Comparison of ENCODE assay signal across 2 cellular contexts in the genomic region with DNA sequence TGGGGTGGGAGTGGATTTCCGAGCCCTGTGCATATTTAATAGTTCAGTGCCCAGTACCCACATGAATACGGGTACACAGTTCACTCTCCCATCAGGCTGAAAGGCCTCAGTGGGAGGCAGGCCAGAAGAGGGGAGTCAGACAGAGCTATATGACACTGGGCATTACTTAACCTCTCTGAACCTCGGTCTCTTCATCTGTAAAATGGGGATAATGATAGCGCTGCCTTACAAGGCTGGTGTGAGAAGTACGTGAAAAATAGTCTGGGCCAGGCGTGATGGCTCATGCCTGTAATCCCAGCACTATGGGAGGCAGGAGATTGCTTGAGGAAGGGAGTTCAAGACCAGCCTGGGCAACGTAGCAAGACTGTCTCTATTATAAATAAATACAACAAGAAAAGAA.
A peak's percentile ranks its signal among the peaks of the same experiment; 100 is the strongest.
TF ChIP-seq lines count a peak whose summit lies in the region.

No MANE protein-coding gene starts in this region.

TF ChIP-seq in HepG2, 621 proteins besides CTCF, POLR2A, EP300 and RAD21:
- TF ChIP-seq ZNF629 (CRISPR knock-in tag; conservative IDR thresholded peaks at IDR 0.05) (peak; percentile 74), GATA4 (IDR thresholded peaks at IDR 0.05; ENCODE audit: borderline replicate concordance, low read depth) (no peak), ZNF430 (CRISPR knock-in tag; IDR thresholded peaks at IDR 0.05) (no peak)
- TF ChIP-seq, protein P1, sequence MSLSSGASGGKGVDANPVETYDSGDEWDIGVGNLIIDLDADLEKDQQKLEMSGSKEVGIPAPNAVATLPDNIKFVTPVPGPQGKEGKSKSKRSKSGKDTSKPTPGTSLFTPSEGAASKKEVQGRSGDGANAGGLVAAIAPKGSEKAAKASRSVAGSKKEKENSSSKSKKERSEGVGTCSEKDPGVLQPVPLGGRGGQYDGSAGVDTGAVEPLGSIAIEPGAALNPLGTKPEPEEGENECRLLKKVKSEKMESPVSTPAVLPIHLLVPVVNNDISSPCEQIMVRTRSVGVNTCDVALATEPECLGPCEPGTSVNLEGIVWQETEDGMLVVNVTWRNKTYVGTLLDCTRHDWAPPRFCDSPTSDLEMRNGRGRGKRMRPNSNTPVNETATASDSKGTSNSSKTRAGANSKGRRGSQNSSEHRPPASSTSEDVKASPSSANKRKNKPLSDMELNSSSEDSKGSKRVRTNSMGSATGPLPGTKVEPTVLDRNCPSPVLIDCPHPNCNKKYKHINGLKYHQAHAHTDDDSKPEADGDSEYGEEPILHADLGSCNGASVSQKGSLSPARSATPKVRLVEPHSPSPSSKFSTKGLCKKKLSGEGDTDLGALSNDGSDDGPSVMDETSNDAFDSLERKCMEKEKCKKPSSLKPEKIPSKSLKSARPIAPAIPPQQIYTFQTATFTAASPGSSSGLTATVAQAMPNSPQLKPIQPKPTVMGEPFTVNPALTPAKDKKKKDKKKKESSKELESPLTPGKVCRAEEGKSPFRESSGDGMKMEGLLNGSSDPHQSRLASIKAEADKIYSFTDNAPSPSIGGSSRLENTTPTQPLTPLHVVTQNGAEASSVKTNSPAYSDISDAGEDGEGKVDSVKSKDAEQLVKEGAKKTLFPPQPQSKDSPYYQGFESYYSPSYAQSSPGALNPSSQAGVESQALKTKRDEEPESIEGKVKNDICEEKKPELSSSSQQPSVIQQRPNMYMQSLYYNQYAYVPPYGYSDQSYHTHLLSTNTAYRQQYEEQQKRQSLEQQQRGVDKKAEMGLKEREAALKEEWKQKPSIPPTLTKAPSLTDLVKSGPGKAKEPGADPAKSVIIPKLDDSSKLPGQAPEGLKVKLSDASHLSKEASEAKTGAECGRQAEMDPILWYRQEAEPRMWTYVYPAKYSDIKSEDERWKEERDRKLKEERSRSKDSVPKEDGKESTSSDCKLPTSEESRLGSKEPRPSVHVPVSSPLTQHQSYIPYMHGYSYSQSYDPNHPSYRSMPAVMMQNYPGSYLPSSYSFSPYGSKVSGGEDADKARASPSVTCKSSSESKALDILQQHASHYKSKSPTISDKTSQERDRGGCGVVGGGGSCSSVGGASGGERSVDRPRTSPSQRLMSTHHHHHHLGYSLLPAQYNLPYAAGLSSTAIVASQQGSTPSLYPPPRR (CRISPR knock-in tag; IDR thresholded peaks at IDR 0.05; ENCODE audit: borderline replicate concordance) = no peak

TF ChIP-seq in H1, 55 proteins besides CTCF, POLR2A, EP300 and RAD21:
- TF ChIP-seq NANOG (IDR thresholded peaks at IDR 0.05; ENCODE audit: insufficient read depth, low read depth, low read length, poor library complexity, severe bottlenecking) = no peak
- no peak for TF ChIP-seq TAF1 (IDR thresholded peaks at IDR 0.05; ENCODE audit: low read depth, low read length)
- TF ChIP-seq KDM1A (IDR thresholded peaks at IDR 0.05; ENCODE audit: borderline replicate concordance, low read length) = 0 out of 2 replicates have a peak, but pooled peaks have one; percentile 28
